ENCODE assay signal across 8 cellular contexts in the genomic region with DNA sequence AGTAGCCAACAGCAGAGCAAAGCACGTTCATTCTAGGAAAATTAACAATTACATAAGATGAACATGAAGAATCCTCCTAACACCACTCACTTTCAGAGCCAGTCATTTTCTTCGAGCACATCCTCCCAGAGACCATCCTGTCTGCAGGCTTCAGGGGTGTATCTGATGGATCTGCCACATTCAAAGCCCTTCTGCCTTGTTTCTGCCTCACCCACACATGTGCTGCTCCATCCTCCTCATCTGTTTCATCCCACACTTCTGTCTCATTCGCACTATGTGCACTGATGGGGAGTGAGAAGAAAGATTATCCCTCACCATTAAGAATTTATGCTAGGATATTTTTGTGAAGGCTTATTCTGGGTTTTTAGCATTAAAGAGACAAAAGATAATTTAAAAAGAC.
"Had no signal": no experiment of that assay in that cellular context is flagged by ENCODE, and none has a peak within 500 bp of the region (broad histone marks: within the 10 kb centered on the region; RNA-seq: fewer than 3 reads in every experiment).

No MANE protein-coding gene starts in this region.

- H3K27ac Mint-ChIP-seq: H9, HFFc6, IgD-negative memory B cell had no signal

- ATAC-seq: HepG2 had no signal

- H3K27ac ChIP-seq: GM23248, HL-60 had no signal

- DNase-seq: GM23248, H9, HCEC 1CT, HFFc6, KBM-7 had no signal

- H3K9ac ChIP-seq: GM23248 had no signal

- H3K4me1 Mint-ChIP-seq: IgD-negative memory B cell had no signal

- H3K9me3 Mint-ChIP-seq: H9, HFFc6, IgD-negative memory B cell had no signal

- H3K36me3 Mint-ChIP-seq: IgD-negative memory B cell had no signal

- H3K4me3 Mint-ChIP-seq: H9, HFFc6, IgD-negative memory B cell had no signal

- H3K4me3 ChIP-seq: GM23248 had no signal

- H2AFZ ChIP-seq: GM23248 had no signal
